8 cellular contexts compared by ENCODE assay signal in genomic region chr7:44506592-44507288, GRCh38. TPM values are rescaled to one million over a fixed set of nuclear protein-coding genes. Genes with fewer than 3 reads are reported as not detected.
"Had no signal": no experiment of that assay in that cellular context is flagged by ENCODE, and none has a peak within 500 bp of the region (broad histone marks: within the 10 kb centered on the region; RNA-seq: fewer than 3 reads in every experiment).

No MANE protein-coding gene starts in this region.

RNA-seq across cellular contexts. Expression of gene NPC1L1, which starts 34.4 kb away (rescaled TPM):
- total RNA-seq: dermis blood vessel endothelial cell, fibroblast of villous mesenchyme, foreskin keratinocyte, frontal cortex, left ventricle myocardium superior, lung microvascular endothelial cell had no signal
- polyA plus RNA-seq: foreskin keratinocyte; immature natural killer cell; naive thymus-derived CD4-positive, alpha-beta T cell had no signal
